Comparison of ENCODE assay signal across 10 cellular contexts in the genomic region with DNA sequence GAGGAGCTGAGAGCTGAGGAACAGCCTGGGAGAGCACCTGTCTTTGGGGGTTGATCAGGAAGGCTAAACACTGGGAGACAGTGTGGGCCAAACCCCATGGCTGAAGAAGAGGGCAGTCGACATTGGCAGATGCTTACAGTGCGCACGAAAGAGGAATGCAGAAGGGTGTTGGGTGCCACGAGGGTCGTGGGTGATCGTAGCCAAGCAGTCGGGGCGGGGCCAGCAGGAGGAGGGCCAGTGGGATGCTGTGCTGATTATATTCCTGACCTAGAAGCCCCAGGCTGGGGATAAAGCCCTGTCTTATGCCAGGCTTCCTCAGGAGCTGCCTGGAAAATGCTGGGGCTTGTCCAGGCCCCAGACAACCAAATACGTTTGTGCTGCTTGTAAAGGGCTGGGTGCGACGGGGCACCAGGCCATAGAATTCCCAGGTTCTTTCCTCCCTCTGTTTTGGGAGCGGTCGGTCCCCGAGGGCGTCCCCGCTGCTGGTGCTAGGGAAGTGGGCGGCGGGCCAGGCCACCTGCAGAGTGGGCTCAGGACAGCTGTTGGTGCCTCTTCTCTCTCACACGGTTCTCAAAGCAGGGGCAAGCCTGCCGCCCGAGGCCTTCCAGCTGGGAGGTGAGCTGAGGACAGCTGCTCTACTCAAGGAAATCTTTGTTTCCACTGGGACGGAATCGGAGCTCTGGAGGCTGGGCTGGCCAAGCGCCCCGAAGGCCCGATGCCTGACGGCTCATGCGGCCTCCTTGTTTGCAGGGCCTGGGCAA. TPM values are rescaled to one million over a fixed set of nuclear protein-coding genes. Genes with fewer than 3 reads are reported as not detected.
A peak's percentile ranks its signal among the peaks of the same experiment; 100 is the strongest.
DNase-seq lines count a peak whose midpoint lies in the region; ATAC-seq, FAIRE-seq and TF ChIP-seq lines count a peak whose summit lies in the region.
"Had no signal": no experiment of that assay in that cellular context is flagged by ENCODE, and none has a peak within 500 bp of the region (broad histone marks: within the 10 kb centered on the region; RNA-seq: fewer than 3 reads in every experiment).

No MANE protein-coding gene starts in this region.

- H3K79me2 ChIP-seq in OCI-LY7 (ENCODE audit: insufficient read depth, low read depth, low read length), result no peaks in the 10 kb centered on the region

- POLR2A ChIA-PET in OCI-LY7 (lab: Charles Lee), result no interaction called here

- DNase-seq in NCI-H1092 (lab: John Stamatoyannopoulos, UW), result peak; percentile 85
- peak in 54 of 58 donors; percentile 16 to 83 (median 60) for DNase-seq in anterior cingulate cortex (lab: John Stamatoyannopoulos, UW)
- DNase-seq in inferior parietal cortex (ENCODE audit: extremely low spot score), result peak; percentile 42
- peak; percentile 37 for DNase-seq in small intestine
- DNase-seq in OCI-LY7 (ENCODE audit: low spot score), result no peak
- DNase-seq in stimulated activated CD4-positive, alpha-beta T cell treated with anti-CD3 and anti-CD28 coated beads, Interleukin-4, amount 100 ng/mL, for 4 hours, result no peak
- DNase-seq: cerebellar nuclear complex, SIG-M5 had no signal

- H3K9me2 ChIP-seq in OCI-LY7 (ENCODE audit: insufficient read depth, low read length), result no peaks in the 10 kb centered on the region

- no peak for FAIRE-seq in small intestine (lab: Jason Lieb, UNC)

- no peak overlapping the region for H2AFZ ChIP-seq in OCI-LY7 (ENCODE audit: low read length)

- CTCF ChIA-PET in OCI-LY7 (lab: Charles Lee; ENCODE audit: unreplicated experiment), result no interaction called here

- BruUV-seq in OCI-LY7 (replicated peaks; lab: Mats Ljungman, UMichigan), result no TSS peak

- H3K27me3 ChIP-seq in small intestine (ENCODE audit: control insufficient read depth in 2 of 2, insufficient read depth in 2 of 2, low read length in 2 of 2), result no peaks in the 10 kb centered on the region

- intact Hi-C loops in OCI-LY7 (cut with micrococcal nuclease; ENCODE audit: unreplicated experiment), result no loop called here

- H3K36me3 ChIP-seq in small intestine (ENCODE audit: control insufficient read depth in 2 of 2, insufficient read depth in 2 of 2, low read length in 2 of 2) (no peaks in the 10 kb centered on the region), OCI-LY7 (ENCODE audit: insufficient read depth, low read length) (no peaks in the 10 kb centered on the region)

- H3K4me3 ChIP-seq in small intestine (ENCODE audit: low read depth in 1 of 2, low read length in 2 of 2) (no peak overlapping the region), OCI-LY7 (ENCODE audit: low read depth, low read length, poor library complexity, severe bottlenecking) (no peak overlapping the region)

- no peaks in the 10 kb centered on the region for H4K20me1 ChIP-seq in OCI-LY7 (ENCODE audit: insufficient read depth, low read length)

- 26 to 49% (median 36%) methylated on average over 28 of the region's 28 CpGs for WGBS in small intestine, 3 donors

- H3K4me1 ChIP-seq in small intestine (ENCODE audit: control insufficient read depth in 2 of 2, insufficient read depth in 1 of 2, low read depth in 1 of 2, low read length in 1 of 2) (peaks cover 0 to 4% of the 10 kb centered on the region in 2 donors), OCI-LY7 (ENCODE audit: insufficient read depth, low read length, poor library complexity, severe bottlenecking) (no peaks in the 10 kb centered on the region)

- no peaks in the 10 kb centered on the region for H3K9me3 ChIP-seq in small intestine (ENCODE audit: control insufficient read depth, low read depth)
- H3K9me3 ChIP-seq in OCI-LY7 (ENCODE audit: low read length), result no peaks in the 10 kb centered on the region

- H3K27ac ChIP-seq in small intestine (ENCODE audit: low read depth in 1 of 2, low read length in 1 of 2), result peak overlapping the region in 1 of 2 donors; percentile 56
- H3K27ac ChIP-seq in OCI-LY7 (ENCODE audit: low read depth, low read length, poor library complexity, severe bottlenecking), result no peak overlapping the region

- H3K4me2 ChIP-seq in OCI-LY7 (ENCODE audit: low read length), result no peak overlapping the region

- no peak for TF ChIP-seq CTCF in OCI-LY7 (conservative IDR thresholded peaks at IDR 0.05; ENCODE audit: low read length)

- no peak for ATAC-seq in GM18907 (IDR thresholded peaks at IDR 0.05; ENCODE audit: unreplicated experiment)
- ATAC-seq in GM19397 (IDR thresholded peaks at IDR 0.05; ENCODE audit: unreplicated experiment), result no peak

RNA-seq across cellular contexts. Expression of gene C1QTNF1, which starts 10.0 kb away (rescaled TPM):
- polyA plus RNA-seq in small intestine, result 10 to 100 TPM in 1 of 3 donors, 1 to 10 TPM in 1, under 1 TPM in 1; 0.67 to 57.4 (median 2.4) TPM
- total RNA-seq in OCI-LY7 (2014; rRNA removed; shearing (Covaris generic)), result not detected in 2 replicates
- total RNA-seq in OCI-LY7 (2022), result not detected in 2 replicates

RNA-seq across cellular contexts. Expression of gene CANT1, which starts 24.4 kb away (rescaled TPM):
- polyA plus RNA-seq in small intestine, result 10 to 100 TPM; 16.8 to 90.5 (median 20.3) TPM
- 36.3 and 37.2 TPM in 2 replicates for total RNA-seq in OCI-LY7 (2014; rRNA removed; shearing (Covaris generic))
- total RNA-seq in OCI-LY7 (2022), result 51.7 and 60.5 TPM in 2 replicates

RNA-seq across cellular contexts. Expression of gene ENGASE, which starts 40.7 kb away (rescaled TPM):
- polyA plus RNA-seq in small intestine, result 10 to 100 TPM; 17.6 to 36.2 (median 25.7) TPM
- 8.4 and 13.9 TPM in 2 replicates for total RNA-seq in OCI-LY7 (2014; rRNA removed; shearing (Covaris generic))
- total RNA-seq in OCI-LY7 (2022), result 31.4 and 35.1 TPM in 2 replicates

RNA-seq across cellular contexts. Expression of gene LGALS3BP, which starts 54.2 kb away (rescaled TPM):
- polyA plus RNA-seq in small intestine, result 100 to 1,000 TPM; 181 to 326 (median 255) TPM
- total RNA-seq in OCI-LY7 (2014; rRNA removed; shearing (Covaris generic)), result 0.88 TPM in 1 of 2 replicates, not detected in the other
- 1.3 and 1.7 TPM in 2 replicates for total RNA-seq in OCI-LY7 (2022)

Comparison
In these comparisons a context has a peak if more than half of its experiments do, and no peak if none do; other contexts are left out.
1. DNase-seq: peak in NCI-H1092 (single experiment), anterior cingulate cortex (54 of 58), inferior parietal cortex (single experiment) and small intestine (single experiment); none in OCI-LY7 (single experiment) and stimulated activated CD4-positive, alpha-beta T cell treated with anti-CD3 and anti-CD28 coated beads, Interleukin-4, amount 100 ng/mL, for 4 hours (0 of 2).